Comparison of ENCODE assay signal across 1 cellular context in the genomic region with DNA sequence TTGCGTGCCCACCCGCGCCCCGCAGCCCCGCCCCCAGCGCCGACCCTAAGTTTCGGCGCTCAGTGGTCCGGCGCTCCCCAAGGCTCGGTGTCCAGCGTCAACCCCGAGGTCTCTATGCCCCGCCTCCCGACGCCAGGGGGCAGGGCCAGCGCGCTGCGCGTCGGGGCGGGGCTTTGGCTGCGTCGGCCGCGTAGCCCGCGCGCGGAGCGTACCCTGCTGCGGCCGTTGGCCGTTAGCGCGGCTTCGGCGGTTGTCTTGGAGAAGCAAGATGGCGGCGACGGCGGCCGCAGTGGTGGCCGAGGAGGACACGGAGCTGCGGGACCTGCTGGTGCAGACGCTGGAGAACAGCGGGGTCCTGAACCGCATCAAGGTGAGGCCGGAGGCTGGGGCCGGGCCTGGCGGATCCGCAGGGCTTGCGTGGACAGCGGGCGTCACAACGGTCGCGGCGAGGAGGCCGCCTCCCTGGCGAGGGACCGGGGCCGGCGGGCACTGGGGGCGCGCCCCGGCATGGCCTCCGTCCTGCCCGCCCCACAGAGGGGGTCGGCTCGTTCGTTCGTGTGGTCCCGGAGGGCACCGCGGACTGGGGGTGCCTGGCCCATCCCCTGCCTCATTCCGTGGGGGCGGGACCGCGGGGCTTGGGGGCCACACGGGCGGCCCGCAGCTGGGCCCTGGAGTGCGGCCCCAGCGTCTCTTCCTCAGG.
TF ChIP-seq lines count a peak whose summit lies in the region.

A gene with protein sequence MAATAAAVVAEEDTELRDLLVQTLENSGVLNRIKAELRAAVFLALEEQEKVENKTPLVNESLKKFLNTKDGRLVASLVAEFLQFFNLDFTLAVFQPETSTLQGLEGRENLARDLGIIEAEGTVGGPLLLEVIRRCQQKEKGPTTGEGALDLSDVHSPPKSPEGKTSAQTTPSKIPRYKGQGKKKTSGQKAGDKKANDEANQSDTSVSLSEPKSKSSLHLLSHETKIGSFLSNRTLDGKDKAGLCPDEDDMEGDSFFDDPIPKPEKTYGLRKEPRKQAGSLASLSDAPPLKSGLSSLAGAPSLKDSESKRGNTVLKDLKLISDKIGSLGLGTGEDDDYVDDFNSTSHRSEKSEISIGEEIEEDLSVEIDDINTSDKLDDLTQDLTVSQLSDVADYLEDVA (plus strand): TSS at position 253 of the 700 bp plus-strand sequence. CDS start 16 bp downstream, at position 269.

TF ChIP-seq in K562, 482 proteins besides CTCF, POLR2A, EP300 and RAD21 (continued from another document and continues in another):
- TF ChIP-seq, protein P1, sequence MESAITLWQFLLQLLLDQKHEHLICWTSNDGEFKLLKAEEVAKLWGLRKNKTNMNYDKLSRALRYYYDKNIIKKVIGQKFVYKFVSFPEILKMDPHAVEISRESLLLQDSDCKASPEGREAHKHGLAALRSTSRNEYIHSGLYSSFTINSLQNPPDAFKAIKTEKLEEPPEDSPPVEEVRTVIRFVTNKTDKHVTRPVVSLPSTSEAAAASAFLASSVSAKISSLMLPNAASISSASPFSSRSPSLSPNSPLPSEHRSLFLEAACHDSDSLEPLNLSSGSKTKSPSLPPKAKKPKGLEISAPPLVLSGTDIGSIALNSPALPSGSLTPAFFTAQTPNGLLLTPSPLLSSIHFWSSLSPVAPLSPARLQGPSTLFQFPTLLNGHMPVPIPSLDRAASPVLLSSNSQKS (CRISPR knock-in tag; IDR thresholded peaks at IDR 0.05) = no peak
- TF ChIP-seq ZNF224 (CRISPR knock-in tag; IDR thresholded peaks at IDR 0.05) (no peak), ZFPM2 (CRISPR knock-in tag; IDR thresholded peaks at IDR 0.05) (no peak), CBX2 (IDR thresholded peaks at IDR 0.05; ENCODE audit: insufficient read depth, low read length, poor library complexity, severe bottlenecking) (no peak), HSF4 (CRISPR knock-in tag; IDR thresholded peaks at IDR 0.05; ENCODE audit: borderline replicate concordance) (no peak), ZNF212 (CRISPR knock-in tag; IDR thresholded peaks at IDR 0.05) (0 out of 2 replicates have a peak, but pooled peaks have one; percentile 62), ZNF3 (CRISPR knock-in tag; IDR thresholded peaks at IDR 0.05) (no peak), E2F3 (CRISPR knock-in tag; IDR thresholded peaks at IDR 0.05) (no peak), CBX3 (IDR thresholded peaks at IDR 0.05; ENCODE audit: borderline replicate concordance in 1 of 2, low read length in 2 of 2) (0 out of 3 replicates have a peak, but pooled peaks of 1 of the 2 experiments have one; percentile 26), NUFIP1 (IDR thresholded peaks at IDR 0.05; ENCODE audit: partially characterized antibody) (no peak), ZNF507 (tag; conservative IDR thresholded peaks at IDR 0.05) (no peak), EHMT2 (IDR thresholded peaks at IDR 0.05) (no peak), TRIM24 (IDR thresholded peaks at IDR 0.05) (no peak), SAFB2 (IDR thresholded peaks at IDR 0.05; ENCODE audit: borderline replicate concordance, low read depth, low read length, severe bottlenecking) (no peak), TEAD4 (IDR thresholded peaks at IDR 0.05; ENCODE audit: low read length) (no peak; the same call in 1 of the 2 replicates), TEAD4 (CRISPR knock-in tag; IDR thresholded peaks at IDR 0.05; ENCODE audit: borderline replicate concordance) (no peak), ELF4 (CRISPR knock-in tag; IDR thresholded peaks at IDR 0.05) (no peak), RB1 (IDR thresholded peaks at IDR 0.05; ENCODE audit: low read depth) (peak; percentile 44), ZNF143 (CRISPR knock-in tag; IDR thresholded peaks at IDR 0.05) (no peak), DMBX1 (CRISPR knock-in tag; IDR thresholded peaks at IDR 0.05; ENCODE audit: borderline replicate concordance) (no peak), HDAC1 (IDR thresholded peaks at IDR 0.05) (peak in 1 of 2 experiments; percentile 89; a peak in 2 of 4 replicates), RNF2 (IDR thresholded peaks at IDR 0.05) (no peak)
- TF ChIP-seq, protein P2, sequence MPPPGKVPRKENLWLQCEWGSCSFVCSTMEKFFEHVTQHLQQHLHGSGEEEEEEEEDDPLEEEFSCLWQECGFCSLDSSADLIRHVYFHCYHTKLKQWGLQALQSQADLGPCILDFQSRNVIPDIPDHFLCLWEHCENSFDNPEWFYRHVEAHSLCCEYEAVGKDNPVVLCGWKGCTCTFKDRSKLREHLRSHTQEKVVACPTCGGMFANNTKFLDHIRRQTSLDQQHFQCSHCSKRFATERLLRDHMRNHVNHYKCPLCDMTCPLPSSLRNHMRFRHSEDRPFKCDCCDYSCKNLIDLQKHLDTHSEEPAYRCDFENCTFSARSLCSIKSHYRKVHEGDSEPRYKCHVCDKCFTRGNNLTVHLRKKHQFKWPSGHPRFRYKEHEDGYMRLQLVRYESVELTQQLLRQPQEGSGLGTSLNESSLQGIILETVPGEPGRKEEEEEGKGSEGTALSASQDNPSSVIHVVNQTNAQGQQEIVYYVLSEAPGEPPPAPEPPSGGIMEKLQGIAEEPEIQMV (tag; conservative IDR thresholded peaks at IDR 0.05; ENCODE audit: low read depth) = no peak
- TF ChIP-seq, protein P3, sequence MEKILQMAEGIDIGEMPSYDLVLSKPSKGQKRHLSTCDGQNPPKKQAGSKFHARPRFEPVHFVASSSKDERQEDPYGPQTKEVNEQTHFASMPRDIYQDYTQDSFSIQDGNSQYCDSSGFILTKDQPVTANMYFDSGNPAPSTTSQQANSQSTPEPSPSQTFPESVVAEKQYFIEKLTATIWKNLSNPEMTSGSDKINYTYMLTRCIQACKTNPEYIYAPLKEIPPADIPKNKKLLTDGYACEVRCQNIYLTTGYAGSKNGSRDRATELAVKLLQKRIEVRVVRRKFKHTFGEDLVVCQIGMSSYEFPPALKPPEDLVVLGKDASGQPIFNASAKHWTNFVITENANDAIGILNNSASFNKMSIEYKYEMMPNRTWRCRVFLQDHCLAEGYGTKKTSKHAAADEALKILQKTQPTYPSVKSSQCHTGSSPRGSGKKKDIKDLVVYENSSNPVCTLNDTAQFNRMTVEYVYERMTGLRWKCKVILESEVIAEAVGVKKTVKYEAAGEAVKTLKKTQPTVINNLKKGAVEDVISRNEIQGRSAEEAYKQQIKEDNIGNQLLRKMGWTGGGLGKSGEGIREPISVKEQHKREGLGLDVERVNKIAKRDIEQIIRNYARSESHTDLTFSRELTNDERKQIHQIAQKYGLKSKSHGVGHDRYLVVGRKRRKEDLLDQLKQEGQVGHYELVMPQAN (IDR thresholded peaks at IDR 0.05; ENCODE audit: borderline replicate concordance) = peak; percentile 71; the same call in 1 of the 2 replicates
- TF ChIP-seq, protein P4, sequence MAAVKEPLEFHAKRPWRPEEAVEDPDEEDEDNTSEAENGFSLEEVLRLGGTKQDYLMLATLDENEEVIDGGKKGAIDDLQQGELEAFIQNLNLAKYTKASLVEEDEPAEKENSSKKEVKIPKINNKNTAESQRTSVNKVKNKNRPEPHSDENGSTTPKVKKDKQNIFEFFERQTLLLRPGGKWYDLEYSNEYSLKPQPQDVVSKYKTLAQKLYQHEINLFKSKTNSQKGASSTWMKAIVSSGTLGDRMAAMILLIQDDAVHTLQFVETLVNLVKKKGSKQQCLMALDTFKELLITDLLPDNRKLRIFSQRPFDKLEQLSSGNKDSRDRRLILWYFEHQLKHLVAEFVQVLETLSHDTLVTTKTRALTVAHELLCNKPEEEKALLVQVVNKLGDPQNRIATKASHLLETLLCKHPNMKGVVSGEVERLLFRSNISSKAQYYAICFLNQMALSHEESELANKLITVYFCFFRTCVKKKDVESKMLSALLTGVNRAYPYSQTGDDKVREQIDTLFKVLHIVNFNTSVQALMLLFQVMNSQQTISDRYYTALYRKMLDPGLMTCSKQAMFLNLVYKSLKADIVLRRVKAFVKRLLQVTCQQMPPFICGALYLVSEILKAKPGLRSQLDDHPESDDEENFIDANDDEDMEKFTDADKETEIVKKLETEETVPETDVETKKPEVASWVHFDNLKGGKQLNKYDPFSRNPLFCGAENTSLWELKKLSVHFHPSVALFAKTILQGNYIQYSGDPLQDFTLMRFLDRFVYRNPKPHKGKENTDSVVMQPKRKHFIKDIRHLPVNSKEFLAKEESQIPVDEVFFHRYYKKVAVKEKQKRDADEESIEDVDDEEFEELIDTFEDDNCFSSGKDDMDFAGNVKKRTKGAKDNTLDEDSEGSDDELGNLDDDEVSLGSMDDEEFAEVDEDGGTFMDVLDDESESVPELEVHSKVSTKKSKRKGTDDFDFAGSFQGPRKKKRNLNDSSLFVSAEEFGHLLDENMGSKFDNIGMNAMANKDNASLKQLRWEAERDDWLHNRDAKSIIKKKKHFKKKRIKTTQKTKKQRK (IDR thresholded peaks at IDR 0.05; ENCODE audit: borderline replicate concordance, low read depth, low read length) = no peak
- TF ChIP-seq, protein P5, sequence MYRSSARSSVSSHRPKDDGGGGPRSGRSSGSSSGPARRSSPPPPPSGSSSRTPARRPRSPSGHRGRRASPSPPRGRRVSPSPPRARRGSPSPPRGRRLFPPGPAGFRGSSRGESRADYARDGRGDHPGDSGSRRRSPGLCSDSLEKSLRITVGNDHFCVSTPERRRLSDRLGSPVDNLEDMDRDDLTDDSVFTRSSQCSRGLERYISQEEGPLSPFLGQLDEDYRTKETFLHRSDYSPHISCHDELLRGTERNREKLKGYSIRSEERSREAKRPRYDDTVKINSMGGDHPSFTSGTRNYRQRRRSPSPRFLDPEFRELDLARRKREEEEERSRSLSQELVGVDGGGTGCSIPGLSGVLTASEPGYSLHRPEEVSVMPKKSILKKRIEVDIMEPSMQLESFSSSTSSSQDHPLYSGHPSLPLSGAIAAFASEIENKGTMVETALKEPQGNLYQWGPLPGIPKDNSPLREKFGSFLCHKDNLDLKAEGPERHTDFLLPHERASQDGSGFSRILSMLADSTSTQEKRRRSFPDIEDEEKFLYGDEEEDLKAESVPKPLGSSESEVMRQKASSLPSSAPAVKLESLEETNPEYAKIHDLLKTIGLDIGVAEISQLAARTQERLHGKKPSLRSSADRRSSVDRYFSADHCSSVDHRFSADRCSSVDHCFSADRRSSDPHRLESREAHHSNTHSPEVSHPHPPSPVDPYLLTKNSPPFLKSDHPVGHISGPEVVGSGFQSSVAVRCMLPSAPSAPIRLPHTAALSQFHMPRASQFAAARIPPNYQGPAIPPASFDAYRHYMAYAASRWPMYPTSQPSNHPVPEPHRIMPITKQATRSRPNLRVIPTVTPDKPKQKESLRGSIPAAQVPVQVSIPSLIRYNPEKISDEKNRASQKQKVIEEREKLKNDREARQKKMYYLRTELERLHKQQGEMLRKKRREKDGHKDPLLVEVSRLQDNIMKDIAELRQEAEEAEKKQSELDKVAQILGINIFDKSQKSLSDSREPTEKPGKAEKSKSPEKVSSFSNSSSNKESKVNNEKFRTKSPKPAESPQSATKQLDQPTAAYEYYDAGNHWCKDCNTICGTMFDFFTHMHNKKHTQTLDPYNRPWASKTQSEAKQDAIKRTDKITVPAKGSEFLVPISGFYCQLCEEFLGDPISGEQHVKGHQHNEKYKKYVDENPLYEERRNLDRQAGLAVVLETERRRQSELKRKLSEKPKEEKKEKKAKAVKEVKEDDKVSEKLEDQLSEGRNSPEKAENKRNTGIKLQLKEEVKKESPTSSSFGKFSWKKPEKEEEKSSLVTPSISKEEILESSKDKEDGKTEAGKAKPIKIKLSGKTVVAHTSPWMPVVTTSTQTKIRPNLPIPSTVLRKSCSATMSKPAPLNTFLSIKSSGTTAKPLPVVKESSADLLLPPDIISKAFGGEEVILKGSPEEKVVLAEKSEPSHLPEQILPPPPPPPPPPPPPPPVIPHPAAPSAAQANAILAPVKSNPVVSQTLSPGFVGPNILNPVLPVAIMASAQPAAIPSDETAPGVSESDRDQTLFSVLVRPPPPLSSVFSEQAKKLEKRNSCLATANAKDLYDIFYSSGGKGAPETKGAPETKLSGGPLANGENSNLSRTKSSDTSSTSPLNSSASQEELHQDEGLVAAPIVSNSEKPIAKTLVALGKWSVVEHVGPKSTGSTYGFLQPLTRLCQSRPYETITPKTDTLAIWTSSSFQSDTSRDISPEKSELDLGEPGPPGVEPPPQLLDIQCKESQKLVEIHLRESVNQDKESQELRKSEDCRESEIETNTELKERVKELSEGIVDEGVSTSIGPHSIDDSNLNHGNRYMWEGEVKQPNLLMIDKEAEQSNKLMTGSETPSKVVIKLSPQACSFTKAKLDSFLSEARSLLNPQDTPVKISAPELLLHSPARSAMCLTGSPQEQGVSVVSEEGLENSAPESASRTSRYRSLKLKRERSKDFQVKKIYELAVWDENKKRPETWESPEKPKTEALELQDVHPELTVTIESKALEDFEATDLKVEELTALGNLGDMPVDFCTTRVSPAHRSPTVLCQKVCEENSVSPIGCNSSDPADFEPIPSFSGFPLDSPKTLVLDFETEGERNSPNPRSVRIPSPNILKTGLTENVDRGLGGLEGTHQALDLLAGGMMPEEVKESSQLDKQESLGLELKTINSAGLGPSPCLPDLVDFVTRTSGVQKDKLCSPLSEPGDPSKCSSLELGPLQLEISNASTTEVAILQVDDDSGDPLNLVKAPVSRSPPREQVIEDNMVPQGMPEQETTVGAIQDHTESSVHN (IDR thresholded peaks at IDR 0.05; ENCODE audit: borderline replicate concordance in 1 of 2, low read depth in 1 of 2) = no peak
- TF ChIP-seq, protein P6, sequence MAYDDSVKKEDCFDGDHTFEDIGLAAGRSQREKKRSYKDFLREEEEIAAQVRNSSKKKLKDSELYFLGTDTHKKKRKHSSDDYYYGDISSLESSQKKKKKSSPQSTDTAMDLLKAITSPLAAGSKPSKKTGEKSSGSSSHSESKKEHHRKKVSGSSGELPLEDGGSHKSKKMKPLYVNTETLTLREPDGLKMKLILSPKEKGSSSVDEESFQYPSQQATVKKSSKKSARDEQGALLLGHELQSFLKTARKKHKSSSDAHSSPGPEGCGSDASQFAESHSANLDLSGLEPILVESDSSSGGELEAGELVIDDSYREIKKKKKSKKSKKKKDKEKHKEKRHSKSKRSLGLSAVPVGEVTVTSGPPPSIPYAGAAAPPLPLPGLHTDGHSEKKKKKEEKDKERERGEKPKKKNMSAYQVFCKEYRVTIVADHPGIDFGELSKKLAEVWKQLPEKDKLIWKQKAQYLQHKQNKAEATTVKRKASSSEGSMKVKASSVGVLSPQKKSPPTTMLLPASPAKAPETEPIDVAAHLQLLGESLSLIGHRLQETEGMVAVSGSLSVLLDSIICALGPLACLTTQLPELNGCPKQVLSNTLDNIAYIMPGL (CRISPR knock-in tag; IDR thresholded peaks at IDR 0.05) = no peak
- TF ChIP-seq, protein P7, sequence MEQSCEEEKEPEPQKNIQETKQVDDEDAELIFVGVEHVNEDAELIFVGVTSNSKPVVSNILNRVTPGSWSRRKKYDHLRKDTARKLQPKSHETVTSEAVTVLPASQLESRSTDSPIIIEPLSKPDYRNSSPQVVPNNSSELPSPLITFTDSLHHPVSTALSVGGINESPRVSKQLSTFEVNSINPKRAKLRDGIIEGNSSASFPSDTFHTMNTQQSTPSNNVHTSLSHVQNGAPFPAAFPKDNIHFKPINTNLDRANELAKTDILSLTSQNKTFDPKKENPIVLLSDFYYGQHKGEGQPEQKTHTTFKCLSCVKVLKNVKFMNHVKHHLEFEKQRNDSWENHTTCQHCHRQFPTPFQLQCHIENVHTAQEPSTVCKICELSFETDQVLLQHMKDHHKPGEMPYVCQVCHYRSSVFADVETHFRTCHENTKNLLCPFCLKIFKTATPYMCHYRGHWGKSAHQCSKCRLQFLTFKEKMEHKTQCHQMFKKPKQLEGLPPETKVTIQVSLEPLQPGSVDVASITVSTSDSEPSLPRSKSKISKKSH (CRISPR knock-in tag; IDR thresholded peaks at IDR 0.05) = no peak
- TF ChIP-seq, protein P8, sequence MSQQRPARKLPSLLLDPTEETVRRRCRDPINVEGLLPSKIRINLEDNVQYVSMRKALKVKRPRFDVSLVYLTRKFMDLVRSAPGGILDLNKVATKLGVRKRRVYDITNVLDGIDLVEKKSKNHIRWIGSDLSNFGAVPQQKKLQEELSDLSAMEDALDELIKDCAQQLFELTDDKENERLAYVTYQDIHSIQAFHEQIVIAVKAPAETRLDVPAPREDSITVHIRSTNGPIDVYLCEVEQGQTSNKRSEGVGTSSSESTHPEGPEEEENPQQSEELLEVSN (IDR thresholded peaks at IDR 0.05; ENCODE audit: borderline replicate concordance in 1 of 2, extremely low read depth in 1 of 2, insufficient read depth in 1 of 2, insufficient read length in 1 of 2, low read depth in 1 of 2, low read length in 1 of 2, poor library complexity in 1 of 2, severe bottlenecking in 1 of 2) = no peak
